Comparison of ENCODE assay signal across 1 cellular context in the genomic region with DNA sequence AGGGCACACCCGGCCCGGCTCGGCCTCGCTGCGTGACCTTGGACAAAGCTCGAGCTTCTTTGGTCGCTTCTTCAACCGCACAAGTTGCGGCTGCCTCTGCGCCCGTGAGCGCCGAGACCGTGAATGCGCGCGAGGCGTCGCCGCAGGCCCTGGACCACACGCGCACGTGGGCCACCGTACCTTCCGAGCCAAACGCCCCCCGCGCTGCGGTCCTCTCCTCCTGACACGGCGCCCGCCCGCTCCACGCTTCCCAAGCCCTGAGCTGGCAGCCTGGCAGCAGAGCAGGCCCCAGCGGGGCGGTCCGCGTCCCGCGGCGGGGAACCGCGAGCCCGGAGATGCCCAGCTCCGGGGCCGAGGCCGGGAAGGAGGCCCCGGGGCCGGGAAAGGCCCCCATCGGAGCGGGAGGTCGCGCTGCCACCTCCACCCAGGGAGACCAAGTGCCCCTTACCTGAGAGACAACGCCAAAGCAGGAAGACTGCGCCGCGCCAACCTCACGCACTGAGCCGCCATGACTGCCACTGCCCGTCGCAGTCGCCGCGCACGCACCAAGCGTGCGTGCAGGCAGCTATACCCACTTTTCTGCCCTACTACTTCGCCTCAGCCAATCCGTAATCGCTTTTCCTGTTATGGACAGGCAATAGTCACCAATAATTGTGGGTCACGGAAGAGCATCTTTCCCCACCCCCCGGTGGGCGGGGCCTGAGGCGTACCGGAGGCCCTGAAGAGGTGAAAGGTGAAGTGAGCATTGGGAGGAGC.
TF ChIP-seq lines count a peak whose summit lies in the region.

TSS of gene GRPEL1 (minus strand) at position 542 of the 756 bp plus-strand sequence. CDS start at position 510, 32 bp downstream.

TF ChIP-seq in HepG2, 621 proteins besides CTCF, POLR2A, EP300 and RAD21 (continued from another document and continues in another):
- TF ChIP-seq, protein P1, sequence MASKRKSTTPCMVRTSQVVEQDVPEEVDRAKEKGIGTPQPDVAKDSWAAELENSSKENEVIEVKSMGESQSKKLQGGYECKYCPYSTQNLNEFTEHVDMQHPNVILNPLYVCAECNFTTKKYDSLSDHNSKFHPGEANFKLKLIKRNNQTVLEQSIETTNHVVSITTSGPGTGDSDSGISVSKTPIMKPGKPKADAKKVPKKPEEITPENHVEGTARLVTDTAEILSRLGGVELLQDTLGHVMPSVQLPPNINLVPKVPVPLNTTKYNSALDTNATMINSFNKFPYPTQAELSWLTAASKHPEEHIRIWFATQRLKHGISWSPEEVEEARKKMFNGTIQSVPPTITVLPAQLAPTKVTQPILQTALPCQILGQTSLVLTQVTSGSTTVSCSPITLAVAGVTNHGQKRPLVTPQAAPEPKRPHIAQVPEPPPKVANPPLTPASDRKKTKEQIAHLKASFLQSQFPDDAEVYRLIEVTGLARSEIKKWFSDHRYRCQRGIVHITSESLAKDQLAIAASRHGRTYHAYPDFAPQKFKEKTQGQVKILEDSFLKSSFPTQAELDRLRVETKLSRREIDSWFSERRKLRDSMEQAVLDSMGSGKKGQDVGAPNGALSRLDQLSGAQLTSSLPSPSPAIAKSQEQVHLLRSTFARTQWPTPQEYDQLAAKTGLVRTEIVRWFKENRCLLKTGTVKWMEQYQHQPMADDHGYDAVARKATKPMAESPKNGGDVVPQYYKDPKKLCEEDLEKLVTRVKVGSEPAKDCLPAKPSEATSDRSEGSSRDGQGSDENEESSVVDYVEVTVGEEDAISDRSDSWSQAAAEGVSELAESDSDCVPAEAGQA (IDR thresholded peaks at IDR 0.05; ENCODE audit: low read depth): peak; percentile 72; the same call in 1 of the 2 replicates
- TF ChIP-seq, protein P1 (CRISPR knock-in tag; IDR thresholded peaks at IDR 0.05; ENCODE audit: borderline replicate concordance): 0 out of 2 replicates have a peak, but pooled peaks have one; percentile 16
- TF ChIP-seq ZNF619 (CRISPR knock-in tag; IDR thresholded peaks at IDR 0.05): peak; percentile 73; the same call in 1 of the 2 replicates
- TF ChIP-seq SALL1 (CRISPR knock-in tag; IDR thresholded peaks at IDR 0.05): peak; percentile 55
- 0 out of 2 replicates have a peak, but pooled peaks have one; percentile 57 for TF ChIP-seq ZNF329 (CRISPR knock-in tag; IDR thresholded peaks at IDR 0.05; ENCODE audit: low read depth)
- peak; percentile 60; the same call in 1 of the 2 replicates for TF ChIP-seq ZNF275 (CRISPR knock-in tag; IDR thresholded peaks at IDR 0.05; ENCODE audit: borderline replicate concordance)
- TF ChIP-seq DNMT3B (CRISPR knock-in tag; conservative IDR thresholded peaks at IDR 0.05): no peak
- TF ChIP-seq ZNF3 (CRISPR knock-in tag; IDR thresholded peaks at IDR 0.05): no peak
- 0 out of 2 replicates have a peak, but pooled peaks have one; percentile 14 for TF ChIP-seq POGZ (CRISPR knock-in tag; IDR thresholded peaks at IDR 0.05)
- peak; percentile 67; the same call in 1 of the 2 replicates for TF ChIP-seq ZNF607 (CRISPR knock-in tag; IDR thresholded peaks at IDR 0.05; ENCODE audit: borderline replicate concordance)
- TF ChIP-seq BHLHE40 (IDR thresholded peaks at IDR 0.05; ENCODE audit: low read length): peak; percentile 76
- peak; percentile 81 for TF ChIP-seq SMAD1 (CRISPR knock-in tag; IDR thresholded peaks at IDR 0.05; ENCODE audit: borderline replicate concordance, low read depth)
- TF ChIP-seq GFI1 (CRISPR knock-in tag; IDR thresholded peaks at IDR 0.05; ENCODE audit: borderline replicate concordance): no peak; the same call in 1 of the 2 replicates
- TF ChIP-seq NR2F1 (CRISPR knock-in tag; IDR thresholded peaks at IDR 0.05): peak; percentile 41 to 58; a peak in 2 of 4 replicates
- no peak for TF ChIP-seq ZNF562 (CRISPR knock-in tag; IDR thresholded peaks at IDR 0.05; ENCODE audit: borderline replicate concordance)
- peak; percentile 92 for TF ChIP-seq TAF1 (CRISPR knock-in tag; IDR thresholded peaks at IDR 0.05)
- peak; percentile 95 for TF ChIP-seq SP4 (CRISPR knock-in tag; IDR thresholded peaks at IDR 0.05)
- TF ChIP-seq ZNF251 (CRISPR knock-in tag; IDR thresholded peaks at IDR 0.05): 0 out of 2 replicates have a peak, but pooled peaks have one; percentile 23
- TF ChIP-seq ZNF615 (CRISPR knock-in tag; IDR thresholded peaks at IDR 0.05; ENCODE audit: borderline replicate concordance): no peak
- TF ChIP-seq LBX2 (CRISPR knock-in tag; IDR thresholded peaks at IDR 0.05; ENCODE audit: borderline replicate concordance): peak; percentile 84
- peak; percentile 73; the same call in 1 of the 2 replicates for TF ChIP-seq ZSCAN20 (CRISPR knock-in tag; IDR thresholded peaks at IDR 0.05; ENCODE audit: borderline replicate concordance)
- TF ChIP-seq, protein P2, sequence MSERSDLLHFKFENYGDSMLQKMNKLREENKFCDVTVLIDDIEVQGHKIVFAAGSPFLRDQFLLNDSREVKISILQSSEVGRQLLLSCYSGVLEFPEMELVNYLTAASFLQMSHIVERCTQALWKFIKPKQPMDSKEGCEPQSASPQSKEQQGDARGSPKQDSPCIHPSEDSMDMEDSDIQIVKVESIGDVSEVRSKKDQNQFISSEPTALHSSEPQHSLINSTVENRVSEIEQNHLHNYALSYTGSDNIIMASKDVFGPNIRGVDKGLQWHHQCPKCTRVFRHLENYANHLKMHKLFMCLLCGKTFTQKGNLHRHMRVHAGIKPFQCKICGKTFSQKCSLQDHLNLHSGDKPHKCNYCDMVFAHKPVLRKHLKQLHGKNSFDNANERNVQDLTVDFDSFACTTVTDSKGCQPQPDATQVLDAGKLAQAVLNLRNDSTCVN (CRISPR knock-in tag; IDR thresholded peaks at IDR 0.05; ENCODE audit: borderline replicate concordance): no peak
- 0 out of 2 replicates have a peak, but pooled peaks have one; percentile 66 for TF ChIP-seq ZNF44 (CRISPR knock-in tag; IDR thresholded peaks at IDR 0.05)
- TF ChIP-seq ZNF142 (CRISPR knock-in tag; IDR thresholded peaks at IDR 0.05): peak; percentile 52; the same call in 1 of the 2 replicates
- TF ChIP-seq NFIC (IDR thresholded peaks at IDR 0.05; ENCODE audit: low read length): no peak
- TF ChIP-seq STAG1 (CRISPR knock-in tag; IDR thresholded peaks at IDR 0.05): no peak
- peak; percentile 67; the same call in 1 of the 2 replicates for TF ChIP-seq ZNF790 (CRISPR knock-in tag; IDR thresholded peaks at IDR 0.05; ENCODE audit: borderline replicate concordance)
- 0 out of 2 replicates have a peak, but pooled peaks have one; percentile 16 for TF ChIP-seq RELA (CRISPR knock-in tag; IDR thresholded peaks at IDR 0.05)
- TF ChIP-seq FOXK2 (IDR thresholded peaks at IDR 0.05): no peak
- no peak for TF ChIP-seq ZNF879 (CRISPR knock-in tag; IDR thresholded peaks at IDR 0.05)
- peak; percentile 27; the same call in 1 of the 2 replicates for TF ChIP-seq HHEX (CRISPR knock-in tag; IDR thresholded peaks at IDR 0.05)
- TF ChIP-seq ATF7-NPFF (CRISPR knock-in tag; IDR thresholded peaks at IDR 0.05; ENCODE audit: low read depth): peak; percentile 20; the same call in 1 of the 2 replicates
- TF ChIP-seq ZNF550 (CRISPR knock-in tag; IDR thresholded peaks at IDR 0.05; ENCODE audit: borderline replicate concordance): 0 out of 2 replicates have a peak, but pooled peaks have one; percentile 89
- TF ChIP-seq ELK4 (CRISPR knock-in tag; IDR thresholded peaks at IDR 0.05; ENCODE audit: borderline replicate concordance): no peak
- TF ChIP-seq FOXA3 (CRISPR knock-in tag; IDR thresholded peaks at IDR 0.05): no peak
- peak; percentile 80 for TF ChIP-seq HOXA3 (CRISPR knock-in tag; IDR thresholded peaks at IDR 0.05)
- 0 out of 2 replicates have a peak, but pooled peaks have one; percentile 25 for TF ChIP-seq ZFYVE20 (CRISPR knock-in tag; IDR thresholded peaks at IDR 0.05; ENCODE audit: borderline replicate concordance, low read depth)
- no peak for TF ChIP-seq ZNF496 (CRISPR knock-in tag; IDR thresholded peaks at IDR 0.05; ENCODE audit: insufficient replicate concordance)
- no peak for TF ChIP-seq FIP1L1 (IDR thresholded peaks at IDR 0.05; ENCODE audit: borderline replicate concordance, insufficient read depth, low read depth, low read length)
- peak; percentile 94 for TF ChIP-seq ZNF510 (CRISPR knock-in tag; IDR thresholded peaks at IDR 0.05; ENCODE audit: low read depth)
- peak; percentile 75 for TF ChIP-seq ASH2L (IDR thresholded peaks at IDR 0.05; ENCODE audit: insufficient read length, low read depth, low read length)
- TF ChIP-seq, protein P3, sequence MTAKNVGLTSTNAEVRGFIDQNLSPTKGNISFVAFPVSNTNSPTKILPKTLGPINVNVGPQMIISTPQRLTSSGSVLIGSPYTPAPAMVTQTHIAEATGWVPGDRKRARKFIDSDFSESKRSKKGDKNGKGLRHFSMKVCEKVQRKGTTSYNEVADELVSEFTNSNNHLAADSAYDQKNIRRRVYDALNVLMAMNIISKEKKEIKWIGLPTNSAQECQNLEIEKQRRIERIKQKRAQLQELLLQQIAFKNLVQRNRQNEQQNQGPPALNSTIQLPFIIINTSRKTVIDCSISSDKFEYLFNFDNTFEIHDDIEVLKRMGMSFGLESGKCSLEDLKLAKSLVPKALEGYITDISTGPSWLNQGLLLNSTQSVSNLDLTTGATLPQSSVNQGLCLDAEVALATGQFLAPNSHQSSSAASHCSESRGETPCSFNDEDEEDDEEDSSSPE (CRISPR knock-in tag; IDR thresholded peaks at IDR 0.05): peak; percentile 27; the same call in 1 of the 2 replicates
- no peak for TF ChIP-seq ZNF382 (CRISPR knock-in tag; IDR thresholded peaks at IDR 0.05; ENCODE audit: borderline replicate concordance)
